ENCODE assay signal across 9 cellular contexts in the genomic region with DNA sequence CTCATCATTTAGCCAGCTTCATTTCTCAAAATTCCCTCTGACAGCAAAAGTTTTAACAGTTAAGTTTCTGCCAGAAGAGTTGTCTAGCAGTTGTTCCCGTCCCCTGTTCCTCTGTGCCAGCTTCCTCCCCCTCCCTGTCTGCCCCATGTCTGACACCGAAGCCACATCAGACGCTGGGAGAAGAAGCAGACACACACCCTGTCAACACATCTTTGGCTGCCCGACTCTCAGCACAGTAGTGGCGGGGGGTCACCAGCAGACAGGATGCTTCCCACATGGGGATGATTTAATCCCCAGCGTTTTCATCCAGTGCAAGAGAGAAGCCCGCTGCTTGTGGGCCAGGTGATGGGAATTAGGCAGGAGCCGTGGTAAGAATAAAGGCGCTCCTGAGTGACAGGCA.
A peak's percentile ranks its signal among the peaks of the same experiment; 100 is the strongest.
DNase-seq lines count a peak whose midpoint lies in the region; ATAC-seq and TF ChIP-seq lines count a peak whose summit lies in the region.
"Had no signal": no experiment of that assay in that cellular context is flagged by ENCODE, and none has a peak within 500 bp of the region (broad histone marks: within the 10 kb centered on the region; RNA-seq: fewer than 3 reads in every experiment).

No MANE protein-coding gene starts in this region.

- no peak overlapping the region for H3K4me3 ChIP-seq in smooth muscle cell

- intact Hi-C loops in cardiac septum (cut with DNase I), result loop anchor here (5.0 to 10.0 kb wide), 3 partner anchors 134 to 221 kb away; no protein-coding TSS in a partner anchor

- peaks cover 15% of the 10 kb centered on the region for H3F3A ChIP-seq in smooth muscle cell (ENCODE audit: low read depth)

- peaks cover 3% of the 10 kb centered on the region for H3K9me3 ChIP-seq in smooth muscle cell (replicated peaks; ENCODE audit: low read depth)

- peak; percentile 42 for DNase-seq in EH (ENCODE audit: low read depth)
- DNase-seq in activated T-cell treated with anti-CD3 and anti-CD28 coated beads, Interleukin-2, amount 50 U/mL, for 24 hours, result peak; percentile 55
- peak; percentile 86 for DNase-seq in cardiac septum (ENCODE audit: low spot score)
- DNase-seq in smooth muscle cell (lab: John Stamatoyannopoulos, UW; ENCODE audit: unreplicated experiment), result no peak
- DNase-seq in amygdala (lab: John Stamatoyannopoulos, UW), result no peak
- DNase-seq in NCI-H2081 treated with DMSO at 0.1 percent for 48 hours (lab: John Stamatoyannopoulos, UW), result no peak
- no peak for DNase-seq in NCI-H2107 (lab: John Stamatoyannopoulos, UW)
- DNase-seq: foreskin keratinocyte had no signal

- peak overlapping the region; percentile 74 for H3K4me2 ChIP-seq in smooth muscle cell

- no peak overlapping the region for H2AFZ ChIP-seq in smooth muscle cell (ENCODE audit: low read depth)

- peak overlapping the region; percentile 46 for H3K4me3 Mint-ChIP-seq in activated T-cell treated with anti-CD3 and anti-CD28 coated beads, Interleukin-2, amount 50 U/mL, for 24 hours

- no peaks in the 10 kb centered on the region for H4K20me1 ChIP-seq in smooth muscle cell (ENCODE audit: low read depth)

- no peaks in the 10 kb centered on the region for H3K36me3 ChIP-seq in smooth muscle cell (ENCODE audit: low read depth)

- peaks cover 19% of the 10 kb centered on the region for H3K9me3 Mint-ChIP-seq in activated T-cell treated with anti-CD3 and anti-CD28 coated beads, Interleukin-2, amount 50 U/mL, for 24 hours

- peak overlapping the region; percentile 69 for H3K27ac Mint-ChIP-seq in activated T-cell treated with anti-CD3 and anti-CD28 coated beads, Interleukin-2, amount 50 U/mL, for 24 hours

- WGBS in smooth muscle cell (ENCODE audit: low lambda C conversion rate), result 8% methylated on average over 9 of the region's 9 CpGs

- peaks cover 32% of the 10 kb centered on the region for H3K4me1 Mint-ChIP-seq in activated T-cell treated with anti-CD3 and anti-CD28 coated beads, Interleukin-2, amount 50 U/mL, for 24 hours (ENCODE audit: low read depth)

- peak overlapping the region; percentile 57 for H3K9ac ChIP-seq in smooth muscle cell (ENCODE audit: low read depth)

- no peaks in the 10 kb centered on the region for H3K27me3 ChIP-seq in smooth muscle cell (ENCODE audit: low read depth)
- H3K27me3 ChIP-seq: foreskin keratinocyte had no signal

- no peaks in the 10 kb centered on the region for H3K79me2 ChIP-seq in smooth muscle cell (ENCODE audit: low read depth)

- no peak for TF ChIP-seq CTCF in smooth muscle cell (IDR thresholded peaks at IDR 0.05; ENCODE audit: borderline replicate concordance, insufficient read depth, poor library complexity, severe bottlenecking)

- H3K27me3 Mint-ChIP-seq in activated T-cell treated with anti-CD3 and anti-CD28 coated beads, Interleukin-2, amount 50 U/mL, for 24 hours, result peaks cover 18% of the 10 kb centered on the region

- ATAC-seq in GM19467 (IDR thresholded peaks at IDR 0.05; ENCODE audit: unreplicated experiment), result no peak
- ATAC-seq: foreskin keratinocyte had no signal

- peaks cover 30% of the 10 kb centered on the region for H3K4me1 ChIP-seq in smooth muscle cell (ENCODE audit: low read depth)
- H3K4me1 ChIP-seq: foreskin keratinocyte had no signal

- H3K36me3 Mint-ChIP-seq in activated T-cell treated with anti-CD3 and anti-CD28 coated beads, Interleukin-2, amount 50 U/mL, for 24 hours (ENCODE audit: low read depth), result peaks cover 13% of the 10 kb centered on the region

- peak overlapping the region; percentile 94 for H3K27ac ChIP-seq in smooth muscle cell (ENCODE audit: low read depth)
- H3K27ac ChIP-seq: foreskin keratinocyte had no signal

Comparison
In these comparisons a context has a peak if more than half of its experiments do, and no peak if none do; other contexts are left out.
1. DNase-seq: peak in EH (single experiment), activated T-cell treated with anti-CD3 and anti-CD28 coated beads, Interleukin-2, amount 50 U/mL, for 24 hours (single experiment) and cardiac septum (single experiment); none in smooth muscle cell (single experiment), amygdala (0 of 56), NCI-H2081 treated with DMSO at 0.1 percent for 48 hours (single experiment) and NCI-H2107 (single experiment).